ENCODE assay signal across 17 cellular contexts in the genomic region with DNA sequence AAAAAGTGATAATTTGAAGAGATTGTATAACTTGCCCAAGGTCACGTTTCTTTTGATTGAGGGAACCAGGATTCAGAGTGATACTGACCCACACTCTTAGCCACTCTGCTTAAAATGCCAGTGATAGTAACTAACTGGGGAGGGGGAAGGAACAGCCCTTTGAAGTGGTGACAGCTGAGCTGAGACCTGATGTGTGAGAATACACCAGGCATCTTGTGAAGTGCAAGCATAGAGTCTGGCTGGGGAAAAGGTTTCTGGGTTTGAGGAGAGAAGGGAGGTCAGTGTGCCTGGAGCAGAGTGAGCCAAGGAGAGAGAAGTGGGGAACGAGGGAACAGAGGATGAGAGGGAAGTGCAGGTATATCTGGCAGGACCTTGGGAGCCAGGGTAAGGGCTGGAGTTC. TPM values are rescaled to one million over a fixed set of nuclear protein-coding genes. Genes with fewer than 3 reads are reported as not detected.
A peak's percentile ranks its signal among the peaks of the same experiment; 100 is the strongest.
DNase-seq lines count a peak whose midpoint lies in the region; ATAC-seq and TF ChIP-seq lines count a peak whose summit lies in the region.
"Had no signal": no experiment of that assay in that cellular context is flagged by ENCODE, and none has a peak within 500 bp of the region (broad histone marks: within the 10 kb centered on the region; RNA-seq: fewer than 3 reads in every experiment).

No MANE protein-coding gene starts in this region.

- H3K27ac ChIP-seq in breast epithelium = no peak overlapping the region
- no peak overlapping the region for H3K27ac ChIP-seq in effector memory CD4-positive, alpha-beta T cell (ENCODE audit: insufficient read depth, low read length, poor library complexity, severe bottlenecking)
- H3K27ac ChIP-seq: hepatocyte had no signal

- POLR2A ChIA-PET in MCF 10A (lab: Yijun Ruan, JAX) = no interaction called here

- no peaks in the 10 kb centered on the region for H3K27me3 ChIP-seq in breast epithelium
- H3K27me3 ChIP-seq in effector memory CD4-positive, alpha-beta T cell (replicated peaks; ENCODE audit: control insufficient read depth, insufficient read depth, low read length, poor library complexity, severe bottlenecking) = no peaks in the 10 kb centered on the region
- H3K27me3 ChIP-seq: hepatocyte, MG63 had no signal

- H3K9me3 ChIP-seq in breast epithelium = no peaks in the 10 kb centered on the region
- no peaks in the 10 kb centered on the region for H3K9me3 ChIP-seq in effector memory CD4-positive, alpha-beta T cell (ENCODE audit: control insufficient read depth, low read length)
- H3K9me3 ChIP-seq: MG63 had no signal

- no peaks in the 10 kb centered on the region for H3K4me1 ChIP-seq in breast epithelium
- H3K4me1 ChIP-seq in effector memory CD4-positive, alpha-beta T cell (ENCODE audit: control insufficient read depth, insufficient read depth, low read length, poor library complexity, severe bottlenecking) = peaks cover 12% of the 10 kb centered on the region

- no peak for DNase-seq in MCF 10A (ENCODE audit: unreplicated experiment)
- DNase-seq in breast epithelium (ENCODE audit: low spot score in 2 of 2) = no peak
- no peak for DNase-seq in immature natural killer cell
- no peak for DNase-seq in effector memory CD4-positive, alpha-beta T cell
- no peak for DNase-seq in NCI-H82 (lab: John Stamatoyannopoulos, UW)
- DNase-seq: cerebellar nuclear complex; COR-L47; MG63; NCI-H187; NK-92 treated with Interleukin-12 subunit alpha and Interleukin-12 subunit beta, amount 100 ng/mL, for 24 hours; occipital lobe had no signal

- H3K27me3 Mint-ChIP-seq in MCF 10A (ENCODE audit: insufficient read depth, unreplicated experiment) (no peaks in the 10 kb centered on the region), immature natural killer cell (ENCODE audit: low read depth in 3 of 3) (peaks cover 2 to 4% (median 3%) of the 10 kb centered on the region in 3 donors)
- no peaks in the 10 kb centered on the region for H3K27me3 Mint-ChIP-seq in activated T-helper 17 cell treated with anti-CD3 and anti-CD28 coated beads, Interleukin-2, amount 50 U/mL, for 72 hours
- no peaks in the 10 kb centered on the region for H3K27me3 Mint-ChIP-seq in stimulated activated memory B cell treated with anti-CD40 and anti-IgM and Interleukin-4, amounts not matched to agents 10 μg/mL and 1 μg/mL and 100 μg/mL, for 72 hours

- H3K4me3 Mint-ChIP-seq in MCF 10A (ENCODE audit: unreplicated experiment) = no peak overlapping the region
- H3K4me3 Mint-ChIP-seq in activated T-helper 17 cell treated with anti-CD3 and anti-CD28 coated beads, Interleukin-2, amount 50 U/mL, for 72 hours = no peak overlapping the region
- H3K4me3 Mint-ChIP-seq in immature natural killer cell = peak overlapping the region in 1 of 5 donors; percentile 7
- H3K4me3 Mint-ChIP-seq in stimulated activated memory B cell treated with anti-CD40 and anti-IgM and Interleukin-4, amounts not matched to agents 10 μg/mL and 1 μg/mL and 100 μg/mL, for 72 hours = no peak overlapping the region

- H3K4me3 ChIP-seq in breast epithelium = no peak overlapping the region
- no peak overlapping the region for H3K4me3 ChIP-seq in effector memory CD4-positive, alpha-beta T cell (ENCODE audit: insufficient read depth, low read depth, low read length, poor library complexity, severe bottlenecking)
- H3K4me3 ChIP-seq: hepatocyte, MG63 had no signal

- H3K4me1 Mint-ChIP-seq in MCF 10A (ENCODE audit: insufficient read depth, unreplicated experiment) (peaks cover 20% of the 10 kb centered on the region), immature natural killer cell (peaks cover 52 to 84% of the 10 kb centered on the region in 2 donors)
- peaks cover 39% of the 10 kb centered on the region for H3K4me1 Mint-ChIP-seq in activated T-helper 17 cell treated with anti-CD3 and anti-CD28 coated beads, Interleukin-2, amount 50 U/mL, for 72 hours
- peaks cover 66% of the 10 kb centered on the region for H3K4me1 Mint-ChIP-seq in stimulated activated memory B cell treated with anti-CD40 and anti-IgM and Interleukin-4, amounts not matched to agents 10 μg/mL and 1 μg/mL and 100 μg/mL, for 72 hours

- H3K27ac Mint-ChIP-seq in MCF 10A (ENCODE audit: low read depth, unreplicated experiment) = peak overlapping the region; percentile 36
- H3K27ac Mint-ChIP-seq in activated T-helper 17 cell treated with anti-CD3 and anti-CD28 coated beads, Interleukin-2, amount 50 U/mL, for 72 hours = peak overlapping the region; percentile 21
- peak overlapping the region; percentile 5 to 75 (median 62) for H3K27ac Mint-ChIP-seq in immature natural killer cell
- peak overlapping the region; percentile 23 for H3K27ac Mint-ChIP-seq in stimulated activated memory B cell treated with anti-CD40 and anti-IgM and Interleukin-4, amounts not matched to agents 10 μg/mL and 1 μg/mL and 100 μg/mL, for 72 hours

- no TSS peak for BruUV-seq in MCF 10A (replicated peaks; lab: Mats Ljungman, UMichigan)

- TF ChIP-seq CTCF in MCF 10A (IDR thresholded peaks at IDR 0.05; ENCODE audit: unreplicated experiment) (no peak), breast epithelium (IDR thresholded peaks at IDR 0.05) (no peak)

- no peak for ATAC-seq in activated T-helper 17 cell treated with anti-CD3 and anti-CD28 coated beads, Interleukin-2, amount 50 U/mL, for 72 hours (replicated peaks)
- no peak for ATAC-seq in stimulated activated memory B cell treated with anti-CD40 and anti-IgM and Interleukin-4, amounts not matched to agents 10 μg/mL and 1 μg/mL and 100 μg/mL, for 72 hours
- ATAC-seq in GM19467 (IDR thresholded peaks at IDR 0.05; ENCODE audit: unreplicated experiment) = no peak

- no peaks in the 10 kb centered on the region for H3K36me3 ChIP-seq in breast epithelium
- H3K36me3 ChIP-seq in effector memory CD4-positive, alpha-beta T cell (ENCODE audit: control insufficient read depth, insufficient read depth, low read length) = no peaks in the 10 kb centered on the region
- H3K36me3 ChIP-seq: MG63 had no signal

- intact Hi-C loops in MCF 10A (cut with micrococcal nuclease) (no loop called here), breast epithelium (cut with DNase I; ENCODE audit: low total_unique reads) (no loop called here)

- H3K36me3 Mint-ChIP-seq in MCF 10A (ENCODE audit: insufficient read depth, unreplicated experiment) (peaks cover 26% of the 10 kb centered on the region), immature natural killer cell (peaks cover 0 to 3% (median 0%) of the 10 kb centered on the region in 3 donors)
- H3K36me3 Mint-ChIP-seq in activated T-helper 17 cell treated with anti-CD3 and anti-CD28 coated beads, Interleukin-2, amount 50 U/mL, for 72 hours (ENCODE audit: low read depth) = peaks cover 45% of the 10 kb centered on the region
- H3K36me3 Mint-ChIP-seq in stimulated activated memory B cell treated with anti-CD40 and anti-IgM and Interleukin-4, amounts not matched to agents 10 μg/mL and 1 μg/mL and 100 μg/mL, for 72 hours = peaks cover 45% of the 10 kb centered on the region

- TF ChIP-seq POLR2A in breast epithelium (IDR thresholded peaks at IDR 0.05) = no peak

- CTCF ChIA-PET in MCF 10A (lab: Yijun Ruan, JAX) = interaction anchor here (0.7 to 1.6 kb wide), 3 partner anchors 13 to 47 kb away, joined by 3 to 5 read pairs (median 5); no protein-coding TSS in a partner anchor

- no peaks in the 10 kb centered on the region for H3K9me3 Mint-ChIP-seq in MCF 10A (ENCODE audit: unreplicated experiment)
- H3K9me3 Mint-ChIP-seq in activated T-helper 17 cell treated with anti-CD3 and anti-CD28 coated beads, Interleukin-2, amount 50 U/mL, for 72 hours = no peaks in the 10 kb centered on the region
- H3K9me3 Mint-ChIP-seq in immature natural killer cell = no peaks in the 10 kb centered on the region
- H3K9me3 Mint-ChIP-seq in stimulated activated memory B cell treated with anti-CD40 and anti-IgM and Interleukin-4, amounts not matched to agents 10 μg/mL and 1 μg/mL and 100 μg/mL, for 72 hours = no peaks in the 10 kb centered on the region

RNA-seq across cellular contexts. Expression of gene SCAANT1, which starts 35.4 kb away (rescaled TPM):
- total RNA-seq in MCF 10A (2022) = not detected in 2 replicates
- not detected for total RNA-seq in breast epithelium
- 1 to 10 TPM in 1 of 2 donors, not detected in 1; 2.4 TPM for total RNA-seq in activated T-helper 17 cell treated with anti-CD3 and anti-CD28 coated beads, Interleukin-2, amount 50 U/mL, for 72 hours
- 1 to 10 TPM in 1 of 3 donors, not detected in 2; 6.3 TPM for polyA plus RNA-seq in immature natural killer cell
- total RNA-seq: hepatocyte, mesenteric fat pad, occipital lobe had no signal
- polyA plus RNA-seq: keratinocyte had no signal
